11 cellular contexts compared by ENCODE assay signal in the genomic region with DNA sequence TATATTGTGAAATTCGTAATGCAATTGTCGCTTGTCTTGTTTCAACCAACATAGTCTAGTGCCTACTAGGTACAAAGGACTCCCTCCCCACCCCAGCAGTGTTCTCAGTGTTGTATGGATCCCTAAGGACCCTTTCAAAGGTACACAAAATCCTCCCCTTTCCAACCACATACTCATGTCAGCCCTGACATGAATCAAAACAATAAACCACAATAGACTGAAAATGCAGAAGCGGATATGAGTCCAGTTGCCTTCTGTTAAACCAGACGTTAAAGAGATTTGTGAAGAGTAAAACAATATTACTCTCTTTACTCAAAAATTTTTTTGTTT.
DNase-seq lines count a peak whose midpoint lies in the region; ATAC-seq lines count a peak whose summit lies in the region.
"Had no signal": no experiment of that assay in that cellular context is flagged by ENCODE, and none has a peak within 500 bp of the region (broad histone marks: within the 10 kb centered on the region; RNA-seq: fewer than 3 reads in every experiment).

No MANE protein-coding gene starts in this region.

- H3K14ac ChIP-seq in trophoblast cell (ENCODE audit: low read length) = no peak overlapping the region

- H3K27ac ChIP-seq in trophoblast cell (ENCODE audit: low read depth, low read length) (no peak overlapping the region), substantia nigra (ENCODE audit: low read depth, low read length, poor library complexity, severe bottlenecking) (no peak overlapping the region)

- DNase-seq in trophoblast cell = no peak
- DNase-seq in substantia nigra (lab: John Stamatoyannopoulos, UW) = no peak
- no peak for DNase-seq in KBM-7
- DNase-seq in kidney glomerular epithelial cell (lab: John Stamatoyannopoulos, UW) = no peak
- no peak for DNase-seq in activated CD4-positive, alpha-beta T cell treated with anti-CD3 and anti-CD28 coated beads for 36 hours
- DNase-seq: activated naive CD4-positive, alpha-beta T cell treated with anti-CD3 and anti-CD28 coated beads, Interleukin-2, amount 10 ng/mL, durations not matched to agents 7 days and 5 days; DMS79; NCI-H1105 had no signal

- H3K79me2 ChIP-seq in trophoblast cell (ENCODE audit: control insufficient read depth, insufficient read depth, low read length, poor library complexity) = no peaks in the 10 kb centered on the region

- no peak overlapping the region for H3K9ac ChIP-seq in trophoblast cell (ENCODE audit: low read length)

- WGBS in trophoblast cell (ENCODE audit: extremely low coverage, insufficient coverage, insufficient read length) = no CpG with 5 or more reads among the region's 4 CpGs

- H3K27me3 ChIP-seq in trophoblast cell (ENCODE audit: insufficient read depth, low read length) = no peaks in the 10 kb centered on the region

- ATAC-seq in GM19025 (IDR thresholded peaks at IDR 0.05; ENCODE audit: low read depth, unreplicated experiment) (peak; percentile 77), GM21619 (IDR thresholded peaks at IDR 0.05; ENCODE audit: unreplicated experiment) (peak; percentile 63), HG03159 (IDR thresholded peaks at IDR 0.05; ENCODE audit: unreplicated experiment) (peak; percentile 99)
- ATAC-seq in activated CD4-positive, alpha-beta T cell treated with anti-CD3 and anti-CD28 coated beads for 36 hours = no peak

- POLR2A ChIA-PET in activated CD4-positive, alpha-beta T cell treated with anti-CD3 and anti-CD28 coated beads for 36 hours (lab: Charles Lee) = no interaction called here

- no peak overlapping the region for H3K4me3 Mint-ChIP-seq in activated CD4-positive, alpha-beta T cell treated with anti-CD3 and anti-CD28 coated beads for 36 hours
- H3K4me3 Mint-ChIP-seq: activated naive CD4-positive, alpha-beta T cell treated with anti-CD3 and anti-CD28 coated beads, Interleukin-2, amount 10 ng/mL, durations not matched to agents 7 days and 5 days had no signal

- no peak overlapping the region for H3K23ac ChIP-seq in trophoblast cell (ENCODE audit: low read length)

- H3K4me3 ChIP-seq in trophoblast cell (ENCODE audit: low read depth, low read length) = no peak overlapping the region

- H2BK120ac ChIP-seq in trophoblast cell (ENCODE audit: insufficient read depth, low read length, poor library complexity) = no peak overlapping the region

- CTCF ChIA-PET in activated CD4-positive, alpha-beta T cell treated with anti-CD3 and anti-CD28 coated beads for 36 hours (lab: Charles Lee) = no interaction called here

- H4K12ac ChIP-seq in trophoblast cell (ENCODE audit: low read depth, low read length) = no peak overlapping the region

- no peak overlapping the region for H3K4me2 ChIP-seq in trophoblast cell (ENCODE audit: low read length)

- no peak overlapping the region for H2AFZ ChIP-seq in trophoblast cell (ENCODE audit: insufficient read depth, low read length, poor library complexity)

- no peaks in the 10 kb centered on the region for H3K27me3 Mint-ChIP-seq in activated CD4-positive, alpha-beta T cell treated with anti-CD3 and anti-CD28 coated beads for 36 hours
- H3K27me3 Mint-ChIP-seq: activated naive CD4-positive, alpha-beta T cell treated with anti-CD3 and anti-CD28 coated beads, Interleukin-2, amount 10 ng/mL, durations not matched to agents 7 days and 5 days had no signal

- no peak overlapping the region for H3K18ac ChIP-seq in trophoblast cell (ENCODE audit: low read length)

- H3K79me1 ChIP-seq in trophoblast cell (ENCODE audit: low read length) = peaks cover 9% of the 10 kb centered on the region

- H3K4me1 ChIP-seq in trophoblast cell (ENCODE audit: control insufficient read depth in 1 of 2, insufficient read depth in 2 of 2, low read length in 2 of 2) = peaks cover 3 to 12% of the 10 kb centered on the region in 2 experiments

- H4K8ac ChIP-seq in trophoblast cell (ENCODE audit: low read depth, low read length) = no peak overlapping the region

- in situ Hi-C loops in KBM-7 (cut with MboI; ENCODE audit: low pct_unique_long_range_greater_than_20kb, low sequenced_read_pairs) = no loop called here

- H2BK12ac ChIP-seq in trophoblast cell (ENCODE audit: low read length) = peak overlapping the region; percentile 36

- peaks cover 0 to 2% of the 10 kb centered on the region in 2 experiments for H3K36me3 ChIP-seq in trophoblast cell (ENCODE audit: control insufficient read depth in 1 of 2, insufficient read depth in 2 of 2, low read length in 2 of 2)

- no peak overlapping the region for H2AK5ac ChIP-seq in trophoblast cell (ENCODE audit: low read length)

- intact Hi-C loops in activated CD4-positive, alpha-beta T cell treated with anti-CD3 and anti-CD28 coated beads for 36 hours (cut with DNase I, micrococcal nuclease) = no loop called here

- no peak overlapping the region for H2BK5ac ChIP-seq in trophoblast cell (ENCODE audit: low read depth, low read length, poor library complexity)

- H3K27ac Mint-ChIP-seq in activated CD4-positive, alpha-beta T cell treated with anti-CD3 and anti-CD28 coated beads for 36 hours = no peak overlapping the region
- H3K27ac Mint-ChIP-seq: activated naive CD4-positive, alpha-beta T cell treated with anti-CD3 and anti-CD28 coated beads, Interleukin-2, amount 10 ng/mL, durations not matched to agents 7 days and 5 days had no signal

- H3K36me3 Mint-ChIP-seq in activated CD4-positive, alpha-beta T cell treated with anti-CD3 and anti-CD28 coated beads for 36 hours (ENCODE audit: low read depth) = no peaks in the 10 kb centered on the region
- H3K36me3 Mint-ChIP-seq: activated naive CD4-positive, alpha-beta T cell treated with anti-CD3 and anti-CD28 coated beads, Interleukin-2, amount 10 ng/mL, durations not matched to agents 7 days and 5 days had no signal

- no peaks in the 10 kb centered on the region for H3K9me3 ChIP-seq in trophoblast cell (ENCODE audit: insufficient read depth, low read depth, low read length)

- H4K91ac ChIP-seq in trophoblast cell (ENCODE audit: low read depth, low read length) = no peak overlapping the region

- no peaks in the 10 kb centered on the region for H3K9me3 Mint-ChIP-seq in activated CD4-positive, alpha-beta T cell treated with anti-CD3 and anti-CD28 coated beads for 36 hours (ENCODE audit: low read depth)

- H3K4ac ChIP-seq in trophoblast cell (ENCODE audit: low read depth, low read length) = no peak overlapping the region

- peaks cover 6% of the 10 kb centered on the region for H3K4me1 Mint-ChIP-seq in activated CD4-positive, alpha-beta T cell treated with anti-CD3 and anti-CD28 coated beads for 36 hours
